ENCODE assay signal across 21 cellular contexts in genomic region chr9:82781965-82782392, GRCh38.
DNase-seq lines count a peak whose midpoint lies in the region; ATAC-seq and TF ChIP-seq lines count a peak whose summit lies in the region.
"Had no signal": no experiment of that assay in that cellular context is flagged by ENCODE, and none has a peak within 500 bp of the region (broad histone marks: within the 10 kb centered on the region; RNA-seq: fewer than 3 reads in every experiment).

No MANE protein-coding gene starts in this region.

- TF ChIP-seq EP300 in tibial nerve (IDR thresholded peaks at IDR 0.05): no peak

- H3K4me3 ChIP-seq in Caco-2 (ENCODE audit: low read depth, low read length) (no peak overlapping the region), tibial nerve (no peak overlapping the region)
- H3K4me3 ChIP-seq: smooth muscle cell, uterus had no signal

- WGBS in tibial nerve, 2 donors: 33 to 35% methylated on average over 3 of the region's 3 CpGs

- no peaks in the 10 kb centered on the region for H3K4me1 Mint-ChIP-seq in Caco-2 (ENCODE audit: low read depth, unreplicated experiment)
- no peaks in the 10 kb centered on the region for H3K4me1 Mint-ChIP-seq in activated CD8-positive, alpha-beta T cell treated with anti-CD3 and anti-CD28 coated beads, Interleukin-2, amount 10 ng/mL, durations not matched to agents 7 days and 5 days (ENCODE audit: low read depth)
- H3K4me1 Mint-ChIP-seq: CD4-positive, alpha-beta memory T cell; naive B cell had no signal

- H3K36me3 ChIP-seq in Caco-2 (ENCODE audit: control insufficient read depth, insufficient read depth, low read length) (no peaks in the 10 kb centered on the region), tibial nerve (no peaks in the 10 kb centered on the region)
- H3K36me3 ChIP-seq: uterus had no signal

- no peaks in the 10 kb centered on the region for H3K27me3 Mint-ChIP-seq in Caco-2 (ENCODE audit: insufficient read depth, unreplicated experiment)
- no peaks in the 10 kb centered on the region for H3K27me3 Mint-ChIP-seq in activated CD8-positive, alpha-beta T cell treated with anti-CD3 and anti-CD28 coated beads, Interleukin-2, amount 10 ng/mL, durations not matched to agents 7 days and 5 days (ENCODE audit: low read depth)
- H3K27me3 Mint-ChIP-seq: CD4-positive, alpha-beta memory T cell had no signal

- CTCF ChIA-PET in Caco-2 (lab: Charles Lee): no interaction called here
- CTCF ChIA-PET in activated CD8-positive, alpha-beta T cell treated with anti-CD3 and anti-CD28 coated beads, Interleukin-2, amount 10 ng/mL, durations not matched to agents 7 days and 5 days (lab: Charles Lee): no interaction called here

- no peaks in the 10 kb centered on the region for H3K9me3 ChIP-seq in Caco-2
- H3K9me3 ChIP-seq in tibial nerve: no peaks in the 10 kb centered on the region

- H3K4me3 Mint-ChIP-seq in Caco-2 (ENCODE audit: unreplicated experiment): no peak overlapping the region
- H3K4me3 Mint-ChIP-seq in activated CD8-positive, alpha-beta T cell treated with anti-CD3 and anti-CD28 coated beads, Interleukin-2, amount 10 ng/mL, durations not matched to agents 7 days and 5 days: no peak overlapping the region
- H3K4me3 Mint-ChIP-seq: CD4-positive, alpha-beta memory T cell; endodermal cell; naive B cell had no signal

- H3K4me1 ChIP-seq in Caco-2 (no peaks in the 10 kb centered on the region), tibial nerve (no peaks in the 10 kb centered on the region)
- H3K4me1 ChIP-seq: uterus had no signal

- H3K27ac ChIP-seq in tibial nerve: no peak overlapping the region
- H3K27ac ChIP-seq: uterus had no signal

- intact Hi-C loops in Caco-2 (cut with micrococcal nuclease; ENCODE audit: unreplicated experiment): no loop called here

- H3K9me3 Mint-ChIP-seq in Caco-2 (ENCODE audit: unreplicated experiment): no peaks in the 10 kb centered on the region
- H3K9me3 Mint-ChIP-seq in activated CD8-positive, alpha-beta T cell treated with anti-CD3 and anti-CD28 coated beads, Interleukin-2, amount 10 ng/mL, durations not matched to agents 7 days and 5 days (ENCODE audit: insufficient read depth): no peaks in the 10 kb centered on the region

- no peaks in the 10 kb centered on the region for H3K36me3 Mint-ChIP-seq in Caco-2 (ENCODE audit: insufficient read depth, unreplicated experiment)
- no peaks in the 10 kb centered on the region for H3K36me3 Mint-ChIP-seq in activated CD8-positive, alpha-beta T cell treated with anti-CD3 and anti-CD28 coated beads, Interleukin-2, amount 10 ng/mL, durations not matched to agents 7 days and 5 days (ENCODE audit: low read depth)
- H3K36me3 Mint-ChIP-seq: CD4-positive, alpha-beta memory T cell; naive B cell had no signal

- BruUV-seq in Caco-2 (replicated peaks; lab: Mats Ljungman, UMichigan): no TSS peak

- no peak for TF ChIP-seq CTCF in Caco-2 (IDR thresholded peaks at IDR 0.05; ENCODE audit: insufficient read depth in 1 of 2, low read depth in 1 of 2, low read length in 1 of 2, severe bottlenecking in 1 of 2, unreplicated experiment in 1 of 2)
- TF ChIP-seq CTCF in tibial nerve (IDR thresholded peaks at IDR 0.05): no peak

- DNase-seq in DMS 273 treated with DMSO at 0.1 percent for 48 hours (lab: John Stamatoyannopoulos, UW) (peak; percentile 76), NCI-H1694 (lab: John Stamatoyannopoulos, UW) (peak; percentile 44), NCI-H69 (lab: John Stamatoyannopoulos, UW) (peak; percentile 98), left kidney (ENCODE audit: low read depth, low spot score) (peak; percentile 95), Caco-2 (no peak), KG1 (lab: John Stamatoyannopoulos, UW) (no peak), tibial nerve (ENCODE audit: low spot score in 2 of 2) (no peak)
- no peak for DNase-seq in activated CD8-positive, alpha-beta T cell treated with anti-CD3 and anti-CD28 coated beads, Interleukin-2, amount 10 ng/mL, durations not matched to agents 7 days and 5 days
- DNase-seq: activated naive CD4-positive, alpha-beta T cell treated with Interleukin-2 at 50 U/mL for 16 hours; activated T-cell treated with anti-CD3 and anti-CD28 coated beads for 4 hours; aorta; CD4-positive, alpha-beta memory T cell; endodermal cell; H7; mammary epithelial cell; naive B cell; NCI-H187 treated with DMSO at 0.1 percent for 48 hours; stimulated activated CD4-positive, alpha-beta T cell treated with anti-CD3 and anti-CD28 coated beads, Interleukin-4, amount 100 ng/mL, for 4 hours had no signal

- H3K27me3 ChIP-seq in Caco-2 (replicated peaks; ENCODE audit: control insufficient read depth, insufficient read depth, low read length): no peaks in the 10 kb centered on the region
- H3K27me3 ChIP-seq in tibial nerve: no peaks in the 10 kb centered on the region
- H3K27me3 ChIP-seq: uterus had no signal

- no peak for TF ChIP-seq POLR2A in tibial nerve (IDR thresholded peaks at IDR 0.05)

- POLR2A ChIA-PET in Caco-2 (lab: Charles Lee): no interaction called here
- POLR2A ChIA-PET in activated CD8-positive, alpha-beta T cell treated with anti-CD3 and anti-CD28 coated beads, Interleukin-2, amount 10 ng/mL, durations not matched to agents 7 days and 5 days (lab: Charles Lee): no interaction called here

- no peak for ATAC-seq in activated CD8-positive, alpha-beta T cell treated with anti-CD3 and anti-CD28 coated beads, Interleukin-2, amount 10 ng/mL, durations not matched to agents 7 days and 5 days
- ATAC-seq: Right ventricle myocardium inferior had no signal

- no peak overlapping the region for H3K27ac Mint-ChIP-seq in Caco-2 (ENCODE audit: unreplicated experiment)
- no peak overlapping the region for H3K27ac Mint-ChIP-seq in activated CD8-positive, alpha-beta T cell treated with anti-CD3 and anti-CD28 coated beads, Interleukin-2, amount 10 ng/mL, durations not matched to agents 7 days and 5 days
- H3K27ac Mint-ChIP-seq: CD4-positive, alpha-beta memory T cell; endodermal cell; naive B cell had no signal

Comparison
In these comparisons a context has a peak if more than half of its experiments do, and no peak if none do; other contexts are left out.
1. DNase-seq: peak in DMS 273 treated with DMSO at 0.1 percent for 48 hours (single experiment), NCI-H1694 (single experiment), NCI-H69 (single experiment) and left kidney (single experiment); none in Caco-2 (0 of 2), activated CD8-positive, alpha-beta T cell treated with anti-CD3 and anti-CD28 coated beads, Interleukin-2, amount 10 ng/mL, durations not matched to agents 7 days and 5 days (single experiment), KG1 (single experiment) and tibial nerve (0 of 2).